In the genomic region with DNA sequence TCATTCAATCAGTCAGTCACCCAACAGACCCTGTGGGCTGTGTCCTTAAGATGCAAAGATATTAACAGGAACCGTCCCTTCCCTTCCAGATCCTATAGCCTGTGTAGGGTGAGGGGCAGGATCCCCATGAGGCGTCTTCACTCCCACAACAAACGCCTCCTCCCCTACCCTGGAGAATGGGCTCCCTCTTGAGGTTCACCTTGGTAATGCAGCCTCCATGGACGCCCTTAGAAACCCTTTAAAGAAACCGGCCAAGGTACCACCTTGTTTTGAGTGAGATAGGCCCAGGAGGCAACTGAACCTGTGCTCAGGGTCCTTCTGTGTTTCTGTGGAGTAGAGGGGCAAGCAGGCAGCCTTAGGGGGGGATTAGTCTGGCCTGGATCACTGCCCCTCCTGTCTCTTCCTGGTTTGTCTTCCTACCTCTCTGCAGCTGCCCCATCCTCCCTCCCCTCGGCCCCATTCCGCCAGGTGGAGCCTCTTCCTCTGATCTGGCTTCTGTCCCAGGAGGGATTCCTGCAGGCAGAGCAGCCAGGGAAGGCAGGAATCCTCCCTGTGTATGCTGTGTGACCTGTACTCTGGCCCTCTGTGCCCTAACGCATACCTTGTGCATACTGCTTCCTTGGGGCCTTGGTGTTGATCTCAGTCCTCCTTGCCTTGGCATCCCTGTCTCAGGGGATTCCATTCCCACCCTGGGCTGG, we compare ENCODE assay signal across 8 cellular contexts. TPM values are rescaled to one million over a fixed set of nuclear protein-coding genes. Genes with fewer than 3 reads are reported as not detected.
DNase-seq lines count a peak whose midpoint lies in the region; ATAC-seq and TF ChIP-seq lines count a peak whose summit lies in the region.

No MANE protein-coding gene starts in this region.

- H3K9me3 Mint-ChIP-seq in activated T-cell treated with anti-CD3 and anti-CD28 coated beads, Interleukin-2, amount 50 U/mL, for 72 hours: no peaks in the 10 kb centered on the region

- H3K27ac ChIP-seq in KMS-11: no peak overlapping the region
- no peak overlapping the region for H3K27ac ChIP-seq in Peyer's patch
- H3K27ac ChIP-seq in suprapubic skin: no peak overlapping the region

- peaks cover 8% of the 10 kb centered on the region for H3K4me1 Mint-ChIP-seq in activated T-cell treated with anti-CD3 and anti-CD28 coated beads, Interleukin-2, amount 50 U/mL, for 72 hours (ENCODE audit: low read depth)

- TF ChIP-seq CTCF in KMS-11 (conservative IDR thresholded peaks at IDR 0.05; ENCODE audit: low read depth, low read length) (peak; percentile 94), Peyer's patch (IDR thresholded peaks at IDR 0.05) (peak; percentile 75 to 98 (median 94)), suprapubic skin (IDR thresholded peaks at IDR 0.05) (peak; percentile 93 to 95)

- no peak overlapping the region for H3K9ac ChIP-seq in KMS-11

- H3K9me3 ChIP-seq in Peyer's patch (peaks cover 0 to 3% (median 0%) of the 10 kb centered on the region in 4 donors), neuron (ENCODE audit: low read length) (no peaks in the 10 kb centered on the region), suprapubic skin (no peaks in the 10 kb centered on the region)

- H3K79me2 ChIP-seq in KMS-11 (ENCODE audit: insufficient read depth, low read depth): no peaks in the 10 kb centered on the region

- no peaks in the 10 kb centered on the region for H3K36me3 ChIP-seq in KMS-11 (ENCODE audit: insufficient read depth)
- no peaks in the 10 kb centered on the region for H3K36me3 ChIP-seq in Peyer's patch
- H3K36me3 ChIP-seq in neuron (ENCODE audit: insufficient read depth, low read length): no peaks in the 10 kb centered on the region
- no peaks in the 10 kb centered on the region for H3K36me3 ChIP-seq in suprapubic skin

- no peaks in the 10 kb centered on the region; the same call in 1 of the 2 replicates for H3K27me3 ChIP-seq in KMS-11 (ENCODE audit: insufficient read depth, low read depth)
- H3K27me3 ChIP-seq in Peyer's patch: no peaks in the 10 kb centered on the region
- H3K27me3 ChIP-seq in neuron (ENCODE audit: insufficient read depth, low read length): no peaks in the 10 kb centered on the region
- H3K27me3 ChIP-seq in suprapubic skin: no peaks in the 10 kb centered on the region

- 16% methylated on average over 7 of the region's 8 CpGs for WGBS in suprapubic skin

- H3K4me3 Mint-ChIP-seq in activated T-cell treated with anti-CD3 and anti-CD28 coated beads, Interleukin-2, amount 50 U/mL, for 72 hours: no peak overlapping the region

- H4K20me1 ChIP-seq in KMS-11 (ENCODE audit: insufficient read depth): no peaks in the 10 kb centered on the region

- H3K4me1 ChIP-seq in KMS-11 (ENCODE audit: low read depth, poor library complexity, severe bottlenecking): peaks cover 12% of the 10 kb centered on the region
- H3K4me1 ChIP-seq in Peyer's patch: no peaks in the 10 kb centered on the region
- H3K4me1 ChIP-seq in neuron (ENCODE audit: insufficient read depth, low read length): no peaks in the 10 kb centered on the region
- peaks cover 2% of the 10 kb centered on the region for H3K4me1 ChIP-seq in suprapubic skin

- no peak overlapping the region for H3K4me2 ChIP-seq in KMS-11

- TF ChIP-seq POLR2A in Peyer's patch (IDR thresholded peaks at IDR 0.05) (no peak), suprapubic skin (IDR thresholded peaks at IDR 0.05) (no peak)

- H3K36me3 Mint-ChIP-seq in activated T-cell treated with anti-CD3 and anti-CD28 coated beads, Interleukin-2, amount 50 U/mL, for 72 hours (ENCODE audit: insufficient read depth in 2 of 2): no peaks in the 10 kb centered on the region

- peak; percentile 91 for ATAC-seq in activated T-cell treated with anti-CD3 and anti-CD28 coated beads, Interleukin-2, amount 50 U/mL, for 72 hours (replicated peaks in 1 of 2)

- DNase-seq in DMS79 (lab: John Stamatoyannopoulos, UW) (peak; percentile 42), Peyer's patch (peak; percentile 59 to 88 (median 85)), fibroblast of the conjunctiva (ENCODE audit: low read depth) (peak; percentile 67), suprapubic skin (ENCODE audit: low spot score in 2 of 2) (no peak), GF-D8 (lab: John Stamatoyannopoulos, UW) (no peak)
- peak; percentile 82 to 87 for DNase-seq in activated T-cell treated with anti-CD3 and anti-CD28 coated beads, Interleukin-2, amount 50 U/mL, for 72 hours

- no peak for TF ChIP-seq EP300 in suprapubic skin (IDR thresholded peaks at IDR 0.05)

- H2AFZ ChIP-seq in KMS-11 (ENCODE audit: low read depth): peak overlapping the region; percentile 61
- H2AFZ ChIP-seq in neuron (ENCODE audit: low read depth, low read length): peak overlapping the region; percentile 7

- peaks cover 4% of the 10 kb centered on the region for H3K27me3 Mint-ChIP-seq in activated T-cell treated with anti-CD3 and anti-CD28 coated beads, Interleukin-2, amount 50 U/mL, for 72 hours (ENCODE audit: low read depth)

- no peak overlapping the region for H3K4me3 ChIP-seq in KMS-11 (IDR thresholded peaks at IDR 0.05; ENCODE audit: insufficient read depth, low read depth, low read length)
- H3K4me3 ChIP-seq in Peyer's patch: no peak overlapping the region
- no peak overlapping the region for H3K4me3 ChIP-seq in neuron (ENCODE audit: low read length)
- H3K4me3 ChIP-seq in suprapubic skin: no peak overlapping the region

- no peak overlapping the region for H3K27ac Mint-ChIP-seq in activated T-cell treated with anti-CD3 and anti-CD28 coated beads, Interleukin-2, amount 50 U/mL, for 72 hours

RNA-seq across cellular contexts. Expression of a gene that starts 6.6 kb away (rescaled TPM):
- total RNA-seq in Peyer's patch (not detected), suprapubic skin (under 1 TPM in 1 of 4 donors, not detected in 3; 0.76 TPM)
- total RNA-seq in activated T-cell treated with anti-CD3 and anti-CD28 coated beads, Interleukin-2, amount 50 U/mL, for 72 hours: under 1 TPM; 0.14 to 0.21 TPM

RNA-seq across cellular contexts. Expression of a gene that starts 24.2 kb away (rescaled TPM):
- total RNA-seq in Peyer's patch (100 to 1,000 TPM in 1 of 4 donors, 10 to 100 TPM in 3; 47.9 to 106 (median 95.9) TPM), suprapubic skin (100 to 1,000 TPM; 112 to 150 (median 122) TPM)
- under 1 TPM; 0.26 to 0.65 TPM for total RNA-seq in activated T-cell treated with anti-CD3 and anti-CD28 coated beads, Interleukin-2, amount 50 U/mL, for 72 hours

RNA-seq across cellular contexts. Expression of a gene that starts 28.2 kb away (rescaled TPM):
- total RNA-seq in Peyer's patch (1 to 10 TPM in 1 of 4 donors, under 1 TPM in 1, not detected in 2; 0.80 to 4.1 TPM), suprapubic skin (1 to 10 TPM in 1 of 4 donors, under 1 TPM in 2, not detected in 1; 0.47 to 4.2 (median 0.76) TPM)
- 1 to 10 TPM; 4.8 to 6.5 TPM for total RNA-seq in activated T-cell treated with anti-CD3 and anti-CD28 coated beads, Interleukin-2, amount 50 U/mL, for 72 hours

RNA-seq across cellular contexts. Expression of a gene that starts 51.1 kb away (rescaled TPM):
- total RNA-seq in Peyer's patch (10 to 100 TPM; 14.3 to 24.5 (median 23.0) TPM), suprapubic skin (10 to 100 TPM; 17.7 to 20.8 (median 20.3) TPM)
- 10 to 100 TPM; 39.0 to 39.8 TPM for total RNA-seq in activated T-cell treated with anti-CD3 and anti-CD28 coated beads, Interleukin-2, amount 50 U/mL, for 72 hours

Comparison
In these comparisons a context has a peak if more than half of its experiments do, and no peak if none do; other contexts are left out.
1. DNase-seq: peak in DMS79 (single experiment), Peyer's patch (3 of 3), activated T-cell treated with anti-CD3 and anti-CD28 coated beads, Interleukin-2, amount 50 U/mL, for 72 hours (2 of 2) and fibroblast of the conjunctiva (single experiment); none in suprapubic skin (0 of 2) and GF-D8 (single experiment).
2. RNA of a gene that starts 24.2 kb away (total RNA-seq): 112 to 150 TPM in suprapubic skin and 47.9 to 106 TPM in Peyer's patch; 0.26 to 0.65 TPM in activated T-cell treated with anti-CD3 and anti-CD28 coated beads, Interleukin-2, amount 50 U/mL, for 72 hours; every median in the first group is over 10 times any median in the second.
3. Peak in every context shown above with its lines, with median percentiles within 50 percentile points of each other: CTCF ChIP-seq.